In the genomic region with DNA sequence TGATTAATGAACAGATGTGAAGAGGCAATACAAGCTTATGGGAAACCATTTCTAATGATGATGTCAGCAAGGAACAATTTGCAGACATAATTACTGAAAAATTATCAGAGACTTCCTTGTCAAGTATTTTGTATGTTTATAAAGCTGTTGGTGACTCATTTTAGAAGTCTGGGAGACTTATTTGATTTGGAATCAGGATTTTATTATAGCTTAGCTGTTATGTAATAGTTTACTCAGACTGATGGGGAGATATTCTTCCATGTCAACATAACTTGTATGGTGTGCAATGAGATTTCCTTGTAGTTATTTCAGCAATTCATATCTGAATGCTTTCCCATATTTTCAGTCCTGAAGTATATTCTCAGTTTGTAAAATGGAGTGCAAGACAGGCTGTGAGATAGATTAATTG, we compare ENCODE assay signal across 1 cellular context.
A peak's percentile ranks its signal among the peaks of the same experiment; 100 is the strongest.
TF ChIP-seq lines count a peak whose summit lies in the region.

No MANE protein-coding gene starts in this region.

TF ChIP-seq in SK-N-SH treated with all-trans-retinoic acid at 6 μM for 48 hours, 23 proteins besides CTCF, POLR2A, EP300 and RAD21 (continued from another document):
- TF ChIP-seq RARB (CRISPR knock-in tag; IDR thresholded peaks at IDR 0.05): no peak
- peak; percentile 84 for TF ChIP-seq ISL1 (CRISPR knock-in tag; IDR thresholded peaks at IDR 0.05)
